Comparison of ENCODE assay signal across 15 cellular contexts in genomic region chr5:69484891-69485290, GRCh38. TPM values are rescaled to one million over a fixed set of nuclear protein-coding genes. Genes with fewer than 3 reads are reported as not detected.
A peak's percentile ranks its signal among the peaks of the same experiment; 100 is the strongest.
DNase-seq lines count a peak whose midpoint lies in the region; ATAC-seq and TF ChIP-seq lines count a peak whose summit lies in the region.
"Had no signal": no experiment of that assay in that cellular context is flagged by ENCODE, and none has a peak within 500 bp of the region (broad histone marks: within the 10 kb centered on the region; RNA-seq: fewer than 3 reads in every experiment).

No MANE protein-coding gene starts in this region.

- no peak overlapping the region for H3K9ac ChIP-seq in adipocyte (ENCODE audit: low read length)
- H3K9ac ChIP-seq: neural progenitor cell had no signal

- H3K36me3 ChIP-seq in adipocyte (ENCODE audit: control insufficient read depth, insufficient read depth, low read length, severe bottlenecking), result no peaks in the 10 kb centered on the region
- H3K36me3 ChIP-seq: adrenal gland, neural progenitor cell had no signal

- no peak for TF ChIP-seq CTCF in AG10803 (conservative IDR thresholded peaks at IDR 0.05; ENCODE audit: low read length)

- peak; percentile 66 for DNase-seq in AG10803 (ENCODE audit: low read depth)
- DNase-seq in LHCN-M2 (ENCODE audit: low read depth), result peak; percentile 28
- peak; percentile 50 for DNase-seq in adipocyte (ENCODE audit: low read depth)
- DNase-seq in glomerular visceral epithelial cell (ENCODE audit: extremely low spot score), result peak; percentile 19
- DNase-seq in NCI-H748 (lab: John Stamatoyannopoulos, UW; ENCODE audit: unreplicated experiment), result no peak
- DNase-seq in stimulated activated CD4-positive, alpha-beta T cell treated with anti-CD3 and anti-CD28 coated beads, Interleukin-4, amount 100 ng/mL, for 24 hours, result no peak
- DNase-seq in iPS-NIHi7 (ENCODE audit: extremely low spot score), result no peak
- DNase-seq: adrenal gland, COR-L47, MM.1S, NCI-H69, T-helper 17 cell had no signal

- H3K4me3 ChIP-seq in AG10803 (ENCODE audit: low read length) (no peak overlapping the region), adipocyte (ENCODE audit: low read length) (no peak overlapping the region)
- H3K4me3 ChIP-seq: adrenal gland, neural progenitor cell had no signal

- H3K9me3 ChIP-seq in adipocyte (ENCODE audit: control insufficient read depth, low read length), result no peaks in the 10 kb centered on the region
- H3K9me3 ChIP-seq: adrenal gland had no signal

- no peak for ATAC-seq in HG02763 (IDR thresholded peaks at IDR 0.05; ENCODE audit: unreplicated experiment)
- ATAC-seq: activated CD4-positive, CD25-positive, alpha-beta regulatory T cell treated with anti-CD3 and anti-CD28 coated beads, Interleukin-2, amount 50 U/mL, for 24 hours; T-helper 17 cell had no signal

- peaks cover 2% of the 10 kb centered on the region for H3K27me3 ChIP-seq in adipocyte (replicated peaks; ENCODE audit: control insufficient read depth, insufficient read depth, low read length)
- H3K27me3 ChIP-seq: adrenal gland, neural progenitor cell had no signal

- peaks cover 3% of the 10 kb centered on the region for H3K4me1 ChIP-seq in adipocyte (ENCODE audit: control insufficient read depth, insufficient read depth, low read length)
- H3K4me1 ChIP-seq: adrenal gland had no signal

RNA-seq across cellular contexts. Expression of gene OCLN, which starts 7.7 kb away (rescaled TPM):
- total RNA-seq in LHCN-M2 (2014; rRNA removed), result 0.06 TPM in 2 replicates
- polyA plus RNA-seq in LHCN-M2 (2012), result 0.04 TPM

Comparison
In these comparisons a context has a peak if more than half of its experiments do, and no peak if none do; other contexts are left out.
1. DNase-seq: peak in AG10803 (single experiment), LHCN-M2 (single experiment), adipocyte (single experiment) and glomerular visceral epithelial cell (single experiment); none in NCI-H748 (single experiment), stimulated activated CD4-positive, alpha-beta T cell treated with anti-CD3 and anti-CD28 coated beads, Interleukin-4, amount 100 ng/mL, for 24 hours (single experiment) and iPS-NIHi7 (single experiment).